ENCODE assay signal across 22 cellular contexts in the genomic region with DNA sequence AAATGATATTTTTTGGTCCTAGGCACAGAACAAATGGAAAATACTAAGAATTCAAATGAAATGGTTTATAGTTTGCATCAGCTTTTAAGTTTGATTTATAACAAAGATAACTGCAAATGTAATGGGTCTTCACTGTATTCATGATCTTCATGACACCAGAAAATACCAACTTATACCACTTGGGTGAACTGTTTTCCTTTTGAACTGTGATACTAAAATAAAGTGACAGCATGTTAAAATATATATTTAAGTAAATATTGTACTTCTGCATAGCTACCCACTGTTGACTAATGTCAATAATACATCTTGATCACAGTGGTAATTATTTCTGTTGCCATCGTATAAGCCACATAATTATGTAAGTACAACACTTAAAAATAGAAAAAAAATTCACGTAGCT.
DNase-seq lines count a peak whose midpoint lies in the region; ATAC-seq and TF ChIP-seq lines count a peak whose summit lies in the region.
"Had no signal": no experiment of that assay in that cellular context is flagged by ENCODE, and none has a peak within 500 bp of the region (broad histone marks: within the 10 kb centered on the region; RNA-seq: fewer than 3 reads in every experiment).

No MANE protein-coding gene starts in this region.

- POLR2A ChIA-PET in PC-3 (lab: Charles Lee; ENCODE audit: unreplicated experiment), result interaction anchor here (0.8 kb wide), 1 partner anchor 43 kb away, joined by 4 read pairs; no protein-coding TSS in a partner anchor

- H3K4me1 ChIP-seq in PC-3 (ENCODE audit: insufficient read depth, low read length) (peaks cover 13% of the 10 kb centered on the region), left ventricle myocardium inferior (no peaks in the 10 kb centered on the region)
- H3K4me1 ChIP-seq: BE2C; BLaER1 treated with 17β-estradiol and CSF1 and Interleukin-3, amounts not matched to agents 10 nM and 100 nM had no signal

- TF ChIP-seq CTCF in PC-3 (conservative IDR thresholded peaks at IDR 0.05; ENCODE audit: low read depth, low read length) (peak; percentile 60), chondrocyte (IDR thresholded peaks at IDR 0.05) (peak; percentile 46), left ventricle myocardium inferior (IDR thresholded peaks at IDR 0.05; ENCODE audit: borderline replicate concordance) (no peak)

- H3K4me3 Mint-ChIP-seq in chondrocyte (ENCODE audit: unreplicated experiment), result no peak overlapping the region
- H3K4me3 Mint-ChIP-seq: CD14-positive monocyte; CD4-positive, alpha-beta T cell; CD8-positive, alpha-beta memory T cell; GM23338; H9 had no signal

- no peak overlapping the region for H2AFZ ChIP-seq in PC-3 (ENCODE audit: low read length)
- H2AFZ ChIP-seq: GM23338 had no signal

- no peaks in the 10 kb centered on the region for H3K79me2 ChIP-seq in PC-3 (ENCODE audit: low read length)

- H3K4me2 ChIP-seq in PC-3 (ENCODE audit: low read length), result no peak overlapping the region
- H3K4me2 ChIP-seq: A549; BLaER1 treated with 17β-estradiol and CSF1 and Interleukin-3, amounts not matched to agents 10 nM and 100 nM; GM23338 had no signal

- peaks cover 18% of the 10 kb centered on the region for H3K4me1 Mint-ChIP-seq in chondrocyte (ENCODE audit: low read depth)
- H3K4me1 Mint-ChIP-seq: CD14-positive monocyte; CD8-positive, alpha-beta memory T cell had no signal

- no peaks in the 10 kb centered on the region for H3F3A ChIP-seq in PC-3 (ENCODE audit: low read length, unreplicated experiment)

- H4K20me1 ChIP-seq in PC-3 (ENCODE audit: low read length), result no peaks in the 10 kb centered on the region
- H4K20me1 ChIP-seq: BLaER1 treated with 17β-estradiol and CSF1 and Interleukin-3, amounts not matched to agents 10 nM and 100 nM had no signal

- no peaks in the 10 kb centered on the region for H3K36me3 Mint-ChIP-seq in chondrocyte (ENCODE audit: low read depth)
- H3K36me3 Mint-ChIP-seq: CD14-positive monocyte; CD8-positive, alpha-beta memory T cell had no signal

- H3K27ac Mint-ChIP-seq in chondrocyte (ENCODE audit: unreplicated experiment), result no peak overlapping the region
- H3K27ac Mint-ChIP-seq: CD14-positive monocyte; CD4-positive, alpha-beta T cell; CD8-positive, alpha-beta memory T cell; GM23338; H9 had no signal

- H3K36me3 ChIP-seq in PC-3 (ENCODE audit: low read depth, low read length) (no peaks in the 10 kb centered on the region), left ventricle myocardium inferior (no peaks in the 10 kb centered on the region)
- H3K36me3 ChIP-seq: BE2C; BLaER1 treated with 17β-estradiol and CSF1 and Interleukin-3, amounts not matched to agents 10 nM and 100 nM had no signal

- peaks cover 9% of the 10 kb centered on the region for H3K9me3 Mint-ChIP-seq in chondrocyte (ENCODE audit: low read depth)
- H3K9me3 Mint-ChIP-seq: CD4-positive, alpha-beta T cell; GM23338 had no signal

- BruUV-seq in PC-3 (replicated peaks; lab: Mats Ljungman, UMichigan), result no TSS peak

- no peak overlapping the region for H3K9ac ChIP-seq in PC-3 (ENCODE audit: low read length)
- H3K9ac ChIP-seq: BLaER1 treated with 17β-estradiol and CSF1 and Interleukin-3, amounts not matched to agents 10 nM and 100 nM had no signal

- no peaks in the 10 kb centered on the region for H3K9me2 ChIP-seq in PC-3 (replicated peaks; ENCODE audit: low read length)

- CTCF ChIA-PET in PC-3 (lab: Charles Lee), result interaction anchor here (0.5 to 2.1 kb wide), 5 partner anchors 25 to 1069 kb away, joined by 3 to 25 read pairs (median 5); no protein-coding TSS in a partner anchor

- intact Hi-C loops in PC-3 (cut with micrococcal nuclease), result loop anchor here (1.0 kb wide), 1 partner anchor 96 kb away; no protein-coding TSS in a partner anchor
- intact Hi-C loops in left ventricle myocardium inferior (cut with micrococcal nuclease), result no loop called here
- intact Hi-C loops in posterior cingulate gyrus (cut with DNase I), result no loop called here

- H3K9me3 ChIP-seq in PC-3 (ENCODE audit: low read length) (no peaks in the 10 kb centered on the region), left ventricle myocardium inferior (replicated peaks) (no peaks in the 10 kb centered on the region)
- H3K9me3 ChIP-seq: BE2C; BLaER1 treated with 17β-estradiol and CSF1 and Interleukin-3, amounts not matched to agents 10 nM and 100 nM had no signal

- DNase-seq in NCI-H748 (lab: John Stamatoyannopoulos, UW; ENCODE audit: unreplicated experiment), result peak; percentile 1
- DNase-seq in NCI-H748 treated with DMSO at 0.1 percent for 48 hours (lab: John Stamatoyannopoulos, UW), result no peak
- peak; percentile 70 for DNase-seq in PC-3
- no peak for DNase-seq in chondrocyte (ENCODE audit: low spot score)
- DNase-seq in left ventricle myocardium inferior, result no peak
- no peak for DNase-seq in posterior cingulate gyrus
- DNase-seq: 8988T; ACHN; AML-193; BE2C; Calu3; CD4-positive, alpha-beta T cell; CD8-positive, alpha-beta memory T cell; DMS153; DND-41; H9 had no signal

- no peaks in the 10 kb centered on the region for H3K27me3 Mint-ChIP-seq in chondrocyte (ENCODE audit: low read depth)
- H3K27me3 Mint-ChIP-seq: CD4-positive, alpha-beta T cell had no signal

- H3K27me3 ChIP-seq in PC-3 (ENCODE audit: low read length) (no peaks in the 10 kb centered on the region), left ventricle myocardium inferior (ENCODE audit: low read depth) (no peaks in the 10 kb centered on the region)
- H3K27me3 ChIP-seq: BE2C; BLaER1 treated with 17β-estradiol and CSF1 and Interleukin-3, amounts not matched to agents 10 nM and 100 nM had no signal

- peak; percentile 77 for ATAC-seq in PC-3
- no peak for ATAC-seq in GM21515 (IDR thresholded peaks at IDR 0.05; ENCODE audit: unreplicated experiment)
- ATAC-seq: A549, GM23338, HCT116 had no signal

- H3K27ac ChIP-seq in PC-3 (ENCODE audit: low read length) (no peak overlapping the region), left ventricle myocardium inferior (replicated peaks) (no peak overlapping the region)
- H3K27ac ChIP-seq: A549; BLaER1 treated with 17β-estradiol and CSF1 and Interleukin-3, amounts not matched to agents 10 nM and 100 nM had no signal

- no peak overlapping the region for H3K4me3 ChIP-seq in PC-3 (ENCODE audit: low read length)
- no peak overlapping the region for H3K4me3 ChIP-seq in left ventricle myocardium inferior
- H3K4me3 ChIP-seq: A549; BLaER1 treated with 17β-estradiol and CSF1 and Interleukin-3, amounts not matched to agents 10 nM and 100 nM; GM23338 had no signal

Comparison
In these comparisons a context has a peak if more than half of its experiments do, and no peak if none do; other contexts are left out.
1. DNase-seq: peak in NCI-H748 (single experiment) and PC-3 (single experiment); none in NCI-H748 treated with DMSO at 0.1 percent for 48 hours (single experiment), chondrocyte (single experiment), left ventricle myocardium inferior (single experiment) and posterior cingulate gyrus (0 of 10).